In the genomic region with DNA sequence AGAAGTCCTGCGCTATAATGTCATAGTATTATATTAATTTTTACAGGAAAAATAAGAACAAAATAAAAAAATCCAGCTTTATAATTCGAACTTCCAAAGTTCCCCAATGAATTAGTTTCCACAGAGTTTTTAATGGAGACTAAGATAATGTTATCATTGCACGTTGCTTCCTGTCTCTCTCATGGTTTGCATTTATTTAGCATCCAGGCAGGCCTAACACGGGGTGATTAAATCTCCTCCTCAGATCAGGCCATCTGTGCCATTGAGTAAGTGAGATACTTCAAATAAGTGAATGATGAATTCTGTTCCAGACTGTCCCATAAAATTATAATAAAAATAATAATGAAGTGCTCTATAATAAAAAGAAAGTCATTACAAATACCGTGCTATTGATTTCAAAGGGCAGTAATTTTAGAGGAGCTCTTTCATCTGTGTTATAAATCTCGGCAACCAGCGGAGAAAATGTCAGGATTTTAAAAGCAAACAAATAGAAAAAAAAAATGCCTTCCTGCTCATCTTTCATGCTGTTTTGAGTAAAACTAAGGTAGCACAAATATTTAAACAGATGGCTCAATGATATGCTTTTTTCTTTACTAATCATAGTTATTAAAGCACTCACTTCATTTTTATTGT, we compare ENCODE assay signal across 13 cellular contexts.
DNase-seq lines count a peak whose midpoint lies in the region; ATAC-seq, FAIRE-seq and TF ChIP-seq lines count a peak whose summit lies in the region.
"Had no signal": no experiment of that assay in that cellular context is flagged by ENCODE, and none has a peak within 500 bp of the region (broad histone marks: within the 10 kb centered on the region; RNA-seq: fewer than 3 reads in every experiment).

No MANE protein-coding gene starts in this region.

- H3K36me3 ChIP-seq in astrocyte (ENCODE audit: insufficient read depth, low read length) (no peaks in the 10 kb centered on the region), skeletal muscle satellite cell (ENCODE audit: insufficient read depth, low read length) (no peaks in the 10 kb centered on the region)
- H3K36me3 ChIP-seq: breast epithelium had no signal

- H3K36me3 Mint-ChIP-seq in astrocyte (ENCODE audit: low read depth, unreplicated experiment) = peaks cover 2% of the 10 kb centered on the region
- H3K36me3 Mint-ChIP-seq in Calu3 (ENCODE audit: insufficient read depth, unreplicated experiment) = no peaks in the 10 kb centered on the region
- H3K36me3 Mint-ChIP-seq: T-cell had no signal

- H3K4me1 ChIP-seq in astrocyte (ENCODE audit: insufficient read depth, low read length) (no peaks in the 10 kb centered on the region), skeletal muscle satellite cell (ENCODE audit: control insufficient read depth, insufficient read depth, low read length) (peaks cover 20% of the 10 kb centered on the region)
- H3K4me1 ChIP-seq: breast epithelium had no signal

- intact Hi-C loops in Calu3 (cut with micrococcal nuclease; ENCODE audit: unreplicated experiment) = no loop called here

- ATAC-seq in HG02938 (IDR thresholded peaks at IDR 0.05; ENCODE audit: unreplicated experiment) = no peak
- ATAC-seq in GM21367 (IDR thresholded peaks at IDR 0.05; ENCODE audit: unreplicated experiment) = no peak
- ATAC-seq: T-cell had no signal

- H3K27ac ChIP-seq in astrocyte (ENCODE audit: low read depth, low read length) = no peak overlapping the region
- H3K27ac ChIP-seq: breast epithelium had no signal

- H3K4me3 ChIP-seq in astrocyte (ENCODE audit: insufficient read depth, low read depth, low read length) = no peak overlapping the region
- no peak overlapping the region for H3K4me3 ChIP-seq in skeletal muscle satellite cell (ENCODE audit: low read length)
- H3K4me3 ChIP-seq: breast epithelium had no signal

- H3K27me3 ChIP-seq in astrocyte (ENCODE audit: insufficient read depth, low read length) (no peaks in the 10 kb centered on the region), skeletal muscle satellite cell (ENCODE audit: control insufficient read depth, insufficient read depth, low read length) (no peaks in the 10 kb centered on the region)
- H3K27me3 ChIP-seq: breast epithelium had no signal

- H3K79me2 ChIP-seq in astrocyte (ENCODE audit: insufficient read depth, low read length) = no peaks in the 10 kb centered on the region

- H3K9me3 ChIP-seq in astrocyte (ENCODE audit: insufficient read depth, low read depth, low read length) (no peaks in the 10 kb centered on the region), skeletal muscle satellite cell (replicated peaks; ENCODE audit: low read length) (no peaks in the 10 kb centered on the region)

- TF ChIP-seq CTCF in astrocyte (IDR thresholded peaks at IDR 0.05; ENCODE audit: insufficient read depth, low read depth, low read length) (no peak), Calu3 (IDR thresholded peaks at IDR 0.05; ENCODE audit: unreplicated experiment) (no peak)

- no peak for DNase-seq in HEK293T (ENCODE audit: extremely low spot score)
- DNase-seq in NCI-H2196 (lab: John Stamatoyannopoulos, UW; ENCODE audit: unreplicated experiment) = peak; percentile 78
- DNase-seq in astrocyte (ENCODE audit: low read depth) = no peak
- no peak for DNase-seq in Calu3
- DNase-seq: activated CD4-positive, alpha-beta T cell treated with anti-CD3 and anti-CD28 coated beads, Interleukin-2, amount 50 U/mL, for 1 hour; Kasumi-1; substantia nigra; T-cell had no signal

- H3K9me3 Mint-ChIP-seq in astrocyte (ENCODE audit: unreplicated experiment) = peaks cover 10% of the 10 kb centered on the region
- H3K9me3 Mint-ChIP-seq in Calu3 (ENCODE audit: low read depth, unreplicated experiment) = no peaks in the 10 kb centered on the region

- H3K9ac ChIP-seq in astrocyte (ENCODE audit: low read length) (no peak overlapping the region), skeletal muscle satellite cell (ENCODE audit: low read depth, low read length) (no peak overlapping the region)

- CTCF ChIA-PET in HEK293T (lab: Yijun Ruan, JAX) = no interaction called here
- CTCF ChIA-PET in Calu3 (lab: Charles Lee) = no interaction called here

- H3K27me3 Mint-ChIP-seq in astrocyte (ENCODE audit: low read depth, unreplicated experiment) (no peaks in the 10 kb centered on the region), Calu3 (ENCODE audit: unreplicated experiment) (no peaks in the 10 kb centered on the region)
- H3K27me3 Mint-ChIP-seq: T-cell had no signal

- no peak for FAIRE-seq in astrocyte (lab: Jason Lieb, UNC)

- H3K4me3 Mint-ChIP-seq in astrocyte (ENCODE audit: unreplicated experiment) (no peak overlapping the region), Calu3 (ENCODE audit: low read depth, unreplicated experiment) (no peak overlapping the region)
- H3K4me3 Mint-ChIP-seq: T-cell had no signal

- H3K27ac Mint-ChIP-seq in astrocyte (ENCODE audit: unreplicated experiment) = no peak overlapping the region
- H3K27ac Mint-ChIP-seq in Calu3 (ENCODE audit: unreplicated experiment) = no peak overlapping the region
- H3K27ac Mint-ChIP-seq: activated T-helper 2 cell treated with anti-CD3 and anti-CD28 coated beads, Interferon-gamma antibody, Interleukin-2, Interleukin-4, amounts not matched to agents 10 μg/mL and 5 μg/mL and 100 μg/mL, durations not matched to agents 14 hours and 24 hours and 36 hours; T-cell had no signal

- POLR2A ChIA-PET in HEK293T (lab: Yijun Ruan, JAX) = no interaction called here

- H3K4me2 ChIP-seq in astrocyte (ENCODE audit: low read length) = peak overlapping the region; percentile 35
- H3K4me2 ChIP-seq in skeletal muscle satellite cell (ENCODE audit: low read length) = peak overlapping the region; percentile 37

- H3K4me1 Mint-ChIP-seq in astrocyte (ENCODE audit: low read depth, unreplicated experiment) (peaks cover 5% of the 10 kb centered on the region), Calu3 (ENCODE audit: low read depth, unreplicated experiment) (no peaks in the 10 kb centered on the region)
- H3K4me1 Mint-ChIP-seq: T-cell had no signal

- no peaks in the 10 kb centered on the region for H4K20me1 ChIP-seq in astrocyte (ENCODE audit: insufficient read depth, low read length)

- no TSS peak for BruUV-seq in Calu3 (replicated peaks; lab: Mats Ljungman, UMichigan)

- H2AFZ ChIP-seq in astrocyte (ENCODE audit: low read depth, low read length) = peak overlapping the region; percentile 54

TF ChIP-seq in HEK293T, 16 proteins besides CTCF, POLR2A, EP300 and RAD21:
- TF ChIP-seq SP1 (IDR thresholded peaks at IDR 0.05) (no peak), CTBP1 (IDR thresholded peaks at IDR 0.05; ENCODE audit: borderline replicate concordance) (peak; percentile 76; the same call in 1 of the 2 replicates), L3MBTL2 (conservative IDR thresholded peaks at IDR 0.05) (no peak), ZNF384 (IDR thresholded peaks at IDR 0.05) (peak; percentile 89)
- TF ChIP-seq, protein P1, sequence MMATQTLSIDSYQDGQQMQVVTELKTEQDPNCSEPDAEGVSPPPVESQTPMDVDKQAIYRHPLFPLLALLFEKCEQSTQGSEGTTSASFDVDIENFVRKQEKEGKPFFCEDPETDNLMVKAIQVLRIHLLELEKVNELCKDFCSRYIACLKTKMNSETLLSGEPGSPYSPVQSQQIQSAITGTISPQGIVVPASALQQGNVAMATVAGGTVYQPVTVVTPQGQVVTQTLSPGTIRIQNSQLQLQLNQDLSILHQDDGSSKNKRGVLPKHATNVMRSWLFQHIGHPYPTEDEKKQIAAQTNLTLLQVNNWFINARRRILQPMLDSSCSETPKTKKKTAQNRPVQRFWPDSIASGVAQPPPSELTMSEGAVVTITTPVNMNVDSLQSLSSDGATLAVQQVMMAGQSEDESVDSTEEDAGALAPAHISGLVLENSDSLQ (IDR thresholded peaks at IDR 0.05) = peak; percentile 75
